Comparison of ENCODE assay signal across 8 cellular contexts in the genomic region with DNA sequence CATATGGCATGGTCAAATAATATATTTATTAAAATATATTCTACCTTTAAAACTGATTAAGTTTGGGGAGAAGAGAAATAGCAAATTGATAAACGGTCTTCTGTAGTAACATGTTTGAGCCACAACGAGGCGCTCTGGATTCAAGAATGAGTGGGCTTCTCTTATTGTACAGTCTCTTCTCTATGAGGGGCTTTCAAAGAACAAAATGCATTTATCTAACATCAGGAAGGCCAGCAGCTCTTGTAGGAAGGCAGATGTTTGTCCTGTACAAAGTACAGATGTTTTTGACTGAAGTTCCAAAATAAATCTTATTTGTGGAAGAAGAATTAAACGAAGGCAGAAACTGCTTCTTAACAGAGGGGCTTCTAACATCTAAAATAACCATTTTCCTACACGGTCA.
DNase-seq lines count a peak whose midpoint lies in the region; ATAC-seq, FAIRE-seq and TF ChIP-seq lines count a peak whose summit lies in the region.

No MANE protein-coding gene starts in this region.

- TF ChIP-seq CTCF in C4-2B (conservative IDR thresholded peaks at IDR 0.05) (peak; percentile 66), HFF-Myc (IDR thresholded peaks at IDR 0.05; ENCODE audit: low read depth, low read length, missing control alignments) (peak; percentile 64), RWPE2 (IDR thresholded peaks at IDR 0.05; ENCODE audit: poor library complexity, severe bottlenecking) (peak; percentile 36), fibroblast of villous mesenchyme (IDR thresholded peaks at IDR 0.05; ENCODE audit: insufficient read depth, low read depth, low read length) (peak; percentile 84)

- no peaks in the 10 kb centered on the region for H3K27me3 ChIP-seq in RWPE2 (ENCODE audit: insufficient read depth, poor library complexity, severe bottlenecking)

- DNase-seq in HFF-Myc (ENCODE audit: extremely low read depth, low read depth) (no peak), RWPE2 (ENCODE audit: low spot score) (no peak), fibroblast of villous mesenchyme (ENCODE audit: low read depth) (peak; percentile 85), retina (peak; percentile 49), frontal cortex (ENCODE audit: low spot score in 2 of 2) (no peak), NOMO-1 (lab: John Stamatoyannopoulos, UW; ENCODE audit: unreplicated experiment in 2 of 2) (no peak)

- H3K4me3 ChIP-seq in HFF-Myc (replicated peaks; ENCODE audit: low read depth, low read length) = no peak overlapping the region
- H3K4me3 ChIP-seq in RWPE2 (ENCODE audit: severe bottlenecking) = no peak overlapping the region
- no peak overlapping the region for H3K4me3 ChIP-seq in fibroblast of villous mesenchyme (ENCODE audit: low read depth, low read length)

- H3K36me3 ChIP-seq in RWPE2 (ENCODE audit: low read depth) = no peaks in the 10 kb centered on the region

- ATAC-seq in RWPE2 (ENCODE audit: low read depth) (no peak), HG03175 (IDR thresholded peaks at IDR 0.05; ENCODE audit: unreplicated experiment) (no peak)

- H3K27ac ChIP-seq in C4-2B = no peak overlapping the region
- H3K27ac ChIP-seq in RWPE2 (ENCODE audit: poor library complexity, severe bottlenecking) = no peak overlapping the region

- FAIRE-seq in frontal cortex (lab: Jason Lieb, UNC) = no peak

- H3K9me3 ChIP-seq in RWPE2 (ENCODE audit: severe bottlenecking) = no peaks in the 10 kb centered on the region

- H3K4me1 ChIP-seq in RWPE2 (ENCODE audit: insufficient read depth, poor library complexity, severe bottlenecking) = peaks cover 4% of the 10 kb centered on the region

Comparison
In these comparisons a context has a peak if more than half of its experiments do, and no peak if none do; other contexts are left out.
1. DNase-seq: peak in fibroblast of villous mesenchyme (single experiment) and retina (single experiment); none in HFF-Myc (single experiment), RWPE2 (single experiment), frontal cortex (0 of 2) and NOMO-1 (0 of 2).
2. Peak in every context shown above with its lines, with median percentiles within 50 percentile points of each other: CTCF ChIP-seq.